1 cellular context compared by ENCODE assay signal in genomic region chr15:92953569-92953968, GRCh38.
A peak's percentile ranks its signal among the peaks of the same experiment; 100 is the strongest.
TF ChIP-seq lines count a peak whose summit lies in the region.

No MANE protein-coding gene starts in this region.

TF ChIP-seq in HepG2, 621 proteins besides CTCF, POLR2A, EP300 and RAD21 (continued from another document):
- no peak for TF ChIP-seq ZNF18 (CRISPR knock-in tag; IDR thresholded peaks at IDR 0.05; ENCODE audit: insufficient replicate concordance)
- peak; percentile 27 to 56; a peak in 2 of 4 replicates for TF ChIP-seq MAFK (conservative IDR thresholded peaks at IDR 0.05 in 1 of 2, IDR thresholded peaks at IDR 0.05 in 1 of 2; ENCODE audit: low read length in 2 of 2)
- TF ChIP-seq DDIT3 (CRISPR knock-in tag; IDR thresholded peaks at IDR 0.05) = no peak
- no peak for TF ChIP-seq MEF2D (CRISPR knock-in tag; IDR thresholded peaks at IDR 0.05)
- TF ChIP-seq HNF4A (CRISPR knock-in tag; IDR thresholded peaks at IDR 0.05) = no peak
- TF ChIP-seq ZNF430 (CRISPR knock-in tag; IDR thresholded peaks at IDR 0.05) = no peak
- TF ChIP-seq NCOA2 (CRISPR knock-in tag; IDR thresholded peaks at IDR 0.05) = no peak
- no peak for TF ChIP-seq ARNT2 (CRISPR knock-in tag; IDR thresholded peaks at IDR 0.05; ENCODE audit: low read depth)
- TF ChIP-seq IRF2 (CRISPR knock-in tag; IDR thresholded peaks at IDR 0.05) = no peak
- TF ChIP-seq, protein P1, sequence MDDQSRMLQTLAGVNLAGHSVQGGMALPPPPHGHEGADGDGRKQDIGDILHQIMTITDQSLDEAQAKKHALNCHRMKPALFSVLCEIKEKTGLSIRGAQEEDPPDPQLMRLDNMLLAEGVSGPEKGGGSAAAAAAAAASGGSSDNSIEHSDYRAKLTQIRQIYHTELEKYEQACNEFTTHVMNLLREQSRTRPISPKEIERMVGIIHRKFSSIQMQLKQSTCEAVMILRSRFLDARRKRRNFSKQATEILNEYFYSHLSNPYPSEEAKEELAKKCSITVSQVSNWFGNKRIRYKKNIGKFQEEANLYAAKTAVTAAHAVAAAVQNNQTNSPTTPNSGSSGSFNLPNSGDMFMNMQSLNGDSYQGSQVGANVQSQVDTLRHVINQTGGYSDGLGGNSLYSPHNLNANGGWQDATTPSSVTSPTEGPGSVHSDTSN (CRISPR knock-in tag; IDR thresholded peaks at IDR 0.05; ENCODE audit: borderline replicate concordance) = no peak
- TF ChIP-seq ZNF12 (CRISPR knock-in tag; IDR thresholded peaks at IDR 0.05) = no peak
- TF ChIP-seq NR1H2 (CRISPR knock-in tag; IDR thresholded peaks at IDR 0.05; ENCODE audit: borderline replicate concordance, low read depth) = no peak
- TF ChIP-seq, protein P2, sequence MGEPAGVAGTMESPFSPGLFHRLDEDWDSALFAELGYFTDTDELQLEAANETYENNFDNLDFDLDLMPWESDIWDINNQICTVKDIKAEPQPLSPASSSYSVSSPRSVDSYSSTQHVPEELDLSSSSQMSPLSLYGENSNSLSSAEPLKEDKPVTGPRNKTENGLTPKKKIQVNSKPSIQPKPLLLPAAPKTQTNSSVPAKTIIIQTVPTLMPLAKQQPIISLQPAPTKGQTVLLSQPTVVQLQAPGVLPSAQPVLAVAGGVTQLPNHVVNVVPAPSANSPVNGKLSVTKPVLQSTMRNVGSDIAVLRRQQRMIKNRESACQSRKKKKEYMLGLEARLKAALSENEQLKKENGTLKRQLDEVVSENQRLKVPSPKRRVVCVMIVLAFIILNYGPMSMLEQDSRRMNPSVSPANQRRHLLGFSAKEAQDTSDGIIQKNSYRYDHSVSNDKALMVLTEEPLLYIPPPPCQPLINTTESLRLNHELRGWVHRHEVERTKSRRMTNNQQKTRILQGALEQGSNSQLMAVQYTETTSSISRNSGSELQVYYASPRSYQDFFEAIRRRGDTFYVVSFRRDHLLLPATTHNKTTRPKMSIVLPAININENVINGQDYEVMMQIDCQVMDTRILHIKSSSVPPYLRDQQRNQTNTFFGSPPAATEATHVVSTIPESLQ (CRISPR knock-in tag; conservative IDR thresholded peaks at IDR 0.05) = no peak
- TF ChIP-seq MAFF (IDR thresholded peaks at IDR 0.05; ENCODE audit: low read depth, low read length) = peak; percentile 49
